ENCODE assay signal across 39 cellular contexts in genomic region chr16:59654455-59654854, GRCh38.
"Had no signal": no experiment of that assay in that cellular context is flagged by ENCODE, and none has a peak within 500 bp of the region (broad histone marks: within the 10 kb centered on the region; RNA-seq: fewer than 3 reads in every experiment).

No MANE protein-coding gene starts in this region.

- ATAC-seq: activated naive CD4-positive, alpha-beta T cell treated with anti-CD3 and anti-CD28 coated beads, Interleukin-2, amount 50 U/mL, for 72 hours; activated naive CD8-positive, alpha-beta T cell treated with anti-CD3 and anti-CD28 coated beads, Interleukin-2, amount 50 U/mL, for 24 hours; activated T-cell treated with anti-CD3 and anti-CD28 coated beads, Interleukin-2, amount 50 U/mL, for 4 hours; activated T-cell treated with anti-CD3 and anti-CD28 coated beads, Interleukin-2, amount 50 U/mL, for 72 hours; activated T-helper 17 cell treated with anti-CD3 and anti-CD28 coated beads, Interleukin-2, amount 50 U/mL, for 72 hours; body of pancreas had no signal

- H3K27ac Mint-ChIP-seq: activated naive CD4-positive, alpha-beta T cell treated with anti-CD3 and anti-CD28 coated beads for 36 hours; activated naive CD4-positive, alpha-beta T cell treated with anti-CD3 and anti-CD28 coated beads, Interleukin-2, amount 10 ng/mL, durations not matched to agents 7 days and 5 days; activated naive CD4-positive, alpha-beta T cell treated with anti-CD3 and anti-CD28 coated beads, Interleukin-2, amount 50 U/mL, for 24 hours; activated naive CD4-positive, alpha-beta T cell treated with anti-CD3 and anti-CD28 coated beads, Interleukin-2, amount 50 U/mL, for 72 hours; activated naive CD8-positive, alpha-beta T cell; activated naive CD8-positive, alpha-beta T cell treated with anti-CD3 and anti-CD28 coated beads for 36 hours; activated naive CD8-positive, alpha-beta T cell treated with anti-CD3 and anti-CD28 coated beads, Interleukin-2, amount 10 ng/mL, durations not matched to agents 7 days and 5 days; activated naive CD8-positive, alpha-beta T cell treated with anti-CD3 and anti-CD28 coated beads, Interleukin-2, amount 50 U/mL, for 24 hours; activated T-cell treated with anti-CD3 and anti-CD28 coated beads, Interleukin-2, amount 50 U/mL, for 24 hours; activated T-cell treated with anti-CD3 and anti-CD28 coated beads, Interleukin-2, amount 50 U/mL, for 72 hours; activated T-helper 1 cell treated with anti-CD3 and anti-CD28 coated beads, Interleukin-12 subunit alpha, Interleukin-12 subunit beta, Interleukin-2, Interleukin-4 antibody, amounts not matched to agents 30 ng/mL and 10 ng/mL and 1 ng/mL, durations not matched to agents 14 hours and 24 hours and 36 hours; activated T-helper 17 cell treated with anti-CD3 and anti-CD28 coated beads, Interleukin-2, amount 50 U/mL, for 72 hours; activated T-helper 2 cell treated with anti-CD3 and anti-CD28 coated beads, Interferon-gamma antibody, Interleukin-2, Interleukin-4, amounts not matched to agents 10 μg/mL and 5 μg/mL and 100 μg/mL, durations not matched to agents 14 hours and 24 hours and 36 hours had no signal

- H3K27me3 Mint-ChIP-seq: activated naive CD4-positive, alpha-beta T cell treated with anti-CD3 and anti-CD28 coated beads, Interleukin-2, amount 10 ng/mL, durations not matched to agents 7 days and 5 days; activated naive CD4-positive, alpha-beta T cell treated with anti-CD3 and anti-CD28 coated beads, Interleukin-2, amount 50 U/mL, for 24 hours; activated naive CD8-positive, alpha-beta T cell; activated naive CD8-positive, alpha-beta T cell treated with anti-CD3 and anti-CD28 coated beads for 36 hours; activated naive CD8-positive, alpha-beta T cell treated with anti-CD3 and anti-CD28 coated beads, Interleukin-2, amount 10 ng/mL, durations not matched to agents 7 days and 5 days; activated T-cell treated with anti-CD3 and anti-CD28 coated beads, Interleukin-2, amount 50 U/mL, for 24 hours; activated T-helper 17 cell treated with anti-CD3 and anti-CD28 coated beads, Interleukin-2, amount 50 U/mL, for 72 hours; central memory CD8-positive, alpha-beta T cell had no signal

- H3K4me3 Mint-ChIP-seq: activated naive CD4-positive, alpha-beta T cell treated with anti-CD3 and anti-CD28 coated beads for 36 hours; activated naive CD4-positive, alpha-beta T cell treated with anti-CD3 and anti-CD28 coated beads, Interleukin-2, amount 10 ng/mL, durations not matched to agents 7 days and 5 days; activated naive CD4-positive, alpha-beta T cell treated with anti-CD3 and anti-CD28 coated beads, Interleukin-2, amount 50 U/mL, for 24 hours; activated naive CD8-positive, alpha-beta T cell; activated naive CD8-positive, alpha-beta T cell treated with anti-CD3 and anti-CD28 coated beads for 36 hours; activated naive CD8-positive, alpha-beta T cell treated with anti-CD3 and anti-CD28 coated beads, Interleukin-2, amount 10 ng/mL, durations not matched to agents 7 days and 5 days; activated naive CD8-positive, alpha-beta T cell treated with anti-CD3 and anti-CD28 coated beads, Interleukin-2, amount 50 U/mL, for 24 hours; activated T-cell treated with anti-CD3 and anti-CD28 coated beads, Interleukin-2, amount 50 U/mL, for 24 hours; activated T-cell treated with anti-CD3 and anti-CD28 coated beads, Interleukin-2, amount 50 U/mL, for 4 hours; activated T-cell treated with anti-CD3 and anti-CD28 coated beads, Interleukin-2, amount 50 U/mL, for 72 hours; activated T-helper 1 cell treated with anti-CD3 and anti-CD28 coated beads, Interleukin-12 subunit alpha, Interleukin-12 subunit beta, Interleukin-2, Interleukin-4 antibody, amounts not matched to agents 30 ng/mL and 10 ng/mL and 1 ng/mL, durations not matched to agents 14 hours and 24 hours and 36 hours; activated T-helper 17 cell treated with anti-CD3 and anti-CD28 coated beads, Interleukin-2, amount 50 U/mL, for 72 hours; central memory CD8-positive, alpha-beta T cell had no signal

- H3K4me1 Mint-ChIP-seq: activated naive CD4-positive, alpha-beta T cell treated with anti-CD3 and anti-CD28 coated beads, Interleukin-2, amount 10 ng/mL, durations not matched to agents 7 days and 5 days; activated naive CD4-positive, alpha-beta T cell treated with anti-CD3 and anti-CD28 coated beads, Interleukin-2, amount 50 U/mL, for 24 hours; activated naive CD8-positive, alpha-beta T cell treated with anti-CD3 and anti-CD28 coated beads for 36 hours; activated naive CD8-positive, alpha-beta T cell treated with anti-CD3 and anti-CD28 coated beads, Interleukin-2, amount 10 ng/mL, durations not matched to agents 7 days and 5 days; activated naive CD8-positive, alpha-beta T cell treated with anti-CD3 and anti-CD28 coated beads, Interleukin-2, amount 50 U/mL, for 24 hours; activated T-helper 17 cell treated with anti-CD3 and anti-CD28 coated beads, Interleukin-2, amount 50 U/mL, for 72 hours; central memory CD8-positive, alpha-beta T cell had no signal

- H3K4me1 ChIP-seq: adrenal gland, ascending aorta, body of pancreas, breast epithelium had no signal

- H3K36me3 ChIP-seq: adrenal gland, ascending aorta, brain microvascular endothelial cell, breast epithelium, cardiac muscle cell had no signal

- H3K27me3 ChIP-seq: adrenal gland, ascending aorta, body of pancreas, brain microvascular endothelial cell, breast epithelium, cardiac muscle cell had no signal

- H3K9me3 ChIP-seq: adrenal gland, ascending aorta, body of pancreas, breast epithelium had no signal

- H3K36me3 Mint-ChIP-seq: activated naive CD4-positive, alpha-beta T cell treated with anti-CD3 and anti-CD28 coated beads, Interleukin-2, amount 10 ng/mL, durations not matched to agents 7 days and 5 days; activated naive CD4-positive, alpha-beta T cell treated with anti-CD3 and anti-CD28 coated beads, Interleukin-2, amount 50 U/mL, for 24 hours; activated naive CD4-positive, alpha-beta T cell treated with anti-CD3 and anti-CD28 coated beads, Interleukin-2, amount 50 U/mL, for 72 hours; activated naive CD8-positive, alpha-beta T cell; activated naive CD8-positive, alpha-beta T cell treated with anti-CD3 and anti-CD28 coated beads for 36 hours; activated naive CD8-positive, alpha-beta T cell treated with anti-CD3 and anti-CD28 coated beads, Interleukin-2, amount 10 ng/mL, durations not matched to agents 7 days and 5 days; brain had no signal

- DNase-seq: activated effector memory CD4-positive, alpha-beta T cell treated with anti-CD3 and anti-CD28 coated beads, Interleukin-2, amount 50 U/mL, for 16 hours; activated effector memory CD4-positive, alpha-beta T cell treated with Interleukin-2 at 50 U/mL for 16 hours; activated gamma-delta T cell; activated gamma-delta T cell treated with Interleukin-2 at 50 U/mL for 16 hours; activated naive CD4-positive, alpha-beta T cell; activated naive CD4-positive, alpha-beta T cell treated with anti-CD3 and anti-CD28 coated beads for 36 hours; activated naive CD4-positive, alpha-beta T cell treated with anti-CD3 and anti-CD28 coated beads, Interleukin-2, amount 10 ng/mL, durations not matched to agents 7 days and 5 days; activated naive CD4-positive, alpha-beta T cell treated with anti-CD3 and anti-CD28 coated beads, Interleukin-2, amount 50 U/mL, for 16 hours; activated naive CD4-positive, alpha-beta T cell treated with Interleukin-2 at 50 U/mL for 16 hours; activated naive CD8-positive, alpha-beta T cell treated with anti-CD3 and anti-CD28 coated beads for 36 hours; activated naive CD8-positive, alpha-beta T cell treated with anti-CD3 and anti-CD28 coated beads, Interleukin-2, amount 10 ng/mL, durations not matched to agents 7 days and 5 days; activated naive CD8-positive, alpha-beta T cell treated with anti-CD3 and anti-CD28 coated beads, Interleukin-2, amount 50 U/mL, for 24 hours; activated T-cell treated with anti-CD3 and anti-CD28 coated beads for 4 hours; activated T-cell treated with anti-CD3 and anti-CD28 coated beads, Interleukin-2, amount 50 U/mL, for 1 hour; activated T-cell treated with anti-CD3 and anti-CD28 coated beads, Interleukin-2, amount 50 U/mL, for 24 hours; activated T-cell treated with anti-CD3 and anti-CD28 coated beads, Interleukin-2, amount 50 U/mL, for 4 hours; activated T-cell treated with anti-CD3 and anti-CD28 coated beads, Interleukin-2, amount 50 U/mL, for 48 hours; activated T-cell treated with anti-CD3 and anti-CD28 coated beads, Interleukin-2, amount 50 U/mL, for 72 hours; adrenal gland; amniotic stem cell; amygdala; anterior cingulate cortex; aorta; body of pancreas; brain microvascular endothelial cell; caudate nucleus; central memory CD4-positive, alpha-beta T cell; cerebellar nuclear complex had no signal

- H3K9me3 Mint-ChIP-seq: activated T-helper 1 cell treated with anti-CD3 and anti-CD28 coated beads, Interleukin-12 subunit alpha, Interleukin-12 subunit beta, Interleukin-2, Interleukin-4 antibody, amounts not matched to agents 30 ng/mL and 10 ng/mL and 1 ng/mL, durations not matched to agents 14 hours and 24 hours and 36 hours had no signal

- H3K4me3 ChIP-seq: adrenal gland, ascending aorta, body of pancreas, breast epithelium, cardiac muscle cell had no signal

- H3K27ac ChIP-seq: adrenal gland, ascending aorta, body of pancreas, brain microvascular endothelial cell, breast epithelium, cardiac muscle cell had no signal
